In genomic region chr15:57969355-57969754, GRCh38 we compare ENCODE assay signal across 15 cellular contexts.
DNase-seq lines count a peak whose midpoint lies in the region; ATAC-seq and TF ChIP-seq lines count a peak whose summit lies in the region.
"Had no signal": no experiment of that assay in that cellular context is flagged by ENCODE, and none has a peak within 500 bp of the region (broad histone marks: within the 10 kb centered on the region; RNA-seq: fewer than 3 reads in every experiment).

No MANE protein-coding gene starts in this region.

- in situ Hi-C loops in astrocyte of the spinal cord (cut with HindIII; ENCODE audit: low sequenced_read_pairs), result no loop called here

- intact Hi-C loops in A673 (cut with micrococcal nuclease; ENCODE audit: unreplicated experiment), result loop anchor here (5.0 kb wide), 1 partner anchor 103 kb away; no protein-coding TSS in a partner anchor

- no peak overlapping the region for H3K4me3 ChIP-seq in A673 (ENCODE audit: low read depth, low read length, poor library complexity, severe bottlenecking)
- no peak overlapping the region for H3K4me3 ChIP-seq in H7 (ENCODE audit: insufficient read depth, low read depth, low read length)
- no peak overlapping the region for H3K4me3 ChIP-seq in astrocyte of the spinal cord (ENCODE audit: low read depth, low read length)

- H3K36me3 ChIP-seq in A673 (ENCODE audit: insufficient read depth, low read length, poor library complexity, severe bottlenecking), result no peaks in the 10 kb centered on the region
- H3K36me3 ChIP-seq in H7 (replicated peaks; ENCODE audit: control insufficient read depth, insufficient read depth, low read length), result no peaks in the 10 kb centered on the region
- H3K36me3 ChIP-seq: WERI-Rb-1 had no signal

- H3K27ac ChIP-seq in A673 (ENCODE audit: low read depth, low read length, poor library complexity, severe bottlenecking), result no peak overlapping the region
- H3K27ac ChIP-seq: parathyroid adenoma, WERI-Rb-1 had no signal

- POLR2A ChIA-PET in A673 (lab: Charles Lee; ENCODE audit: low non-redundant PET), result no interaction called here

- ATAC-seq in GM21737 (IDR thresholded peaks at IDR 0.05; ENCODE audit: unreplicated experiment) (no peak), HG02852 (IDR thresholded peaks at IDR 0.05; ENCODE audit: unreplicated experiment) (no peak)
- ATAC-seq: left cardiac atrium had no signal

- CTCF ChIA-PET in A673 (lab: Charles Lee), result interaction anchor here (0.7 kb wide), 1 partner anchor 101 kb away, joined by 3 read pairs; no protein-coding TSS in a partner anchor

- H3K4me1 ChIP-seq in A673 (ENCODE audit: insufficient read depth, low read length, poor library complexity, severe bottlenecking), result no peaks in the 10 kb centered on the region
- H3K4me1 ChIP-seq: parathyroid adenoma had no signal

- no peaks in the 10 kb centered on the region for H3K27me3 ChIP-seq in A673 (replicated peaks; ENCODE audit: insufficient read depth, low read depth, low read length, poor library complexity)
- no peaks in the 10 kb centered on the region; the same call in 1 of the 2 replicates for H3K27me3 ChIP-seq in H7 (ENCODE audit: control insufficient read depth, insufficient read depth, low read length)

- peak; percentile 42 for TF ChIP-seq CTCF in A673 (conservative IDR thresholded peaks at IDR 0.05; ENCODE audit: low read depth, low read length)
- TF ChIP-seq CTCF in astrocyte of the spinal cord (IDR thresholded peaks at IDR 0.05; ENCODE audit: low read depth, low read length), result peak; percentile 30

- H3K9me3 ChIP-seq in A673 (ENCODE audit: low read depth, low read length, poor library complexity, severe bottlenecking), result no peaks in the 10 kb centered on the region

- BruUV-seq in A673 (replicated peaks; lab: Mats Ljungman, UMichigan), result no TSS peak

- DNase-seq in A673 (ENCODE audit: low spot score) (peak; percentile 9), H7 (peak; percentile 29), astrocyte of the spinal cord (ENCODE audit: low read depth, low spot score) (peak; percentile 19), iris pigment epithelial cell (ENCODE audit: low read depth) (peak; percentile 46), SKM-1 treated with dmso at 0.1 percent for 144 hours (lab: John Stamatoyannopoulos, UW; ENCODE audit: unreplicated experiment) (no peak), COLO829 (ENCODE audit: low spot score) (no peak)
- DNase-seq: activated T-cell treated with anti-CD3 and anti-CD28 coated beads, Interleukin-2, amount 50 U/mL, for 48 hours; CD4-positive, CD25-positive, alpha-beta regulatory T cell; left cardiac atrium; NCI-H187; substantia nigra; WERI-Rb-1 had no signal

Comparison
In these comparisons a context has a peak if more than half of its experiments do, and no peak if none do; other contexts are left out.
1. DNase-seq: peak in A673 (single experiment), H7 (single experiment), astrocyte of the spinal cord (single experiment) and iris pigment epithelial cell (single experiment); none in SKM-1 treated with dmso at 0.1 percent for 144 hours (single experiment) and COLO829 (single experiment).